Comparison of ENCODE assay signal across 9 cellular contexts in genomic region chr16:55873122-55873521, GRCh38. TPM values are rescaled to one million over a fixed set of nuclear protein-coding genes. Genes with fewer than 3 reads are reported as not detected.
"Had no signal": no experiment of that assay in that cellular context is flagged by ENCODE, and none has a peak within 500 bp of the region (broad histone marks: within the 10 kb centered on the region; RNA-seq: fewer than 3 reads in every experiment).

No MANE protein-coding gene starts in this region.

- FAIRE-seq: G401.6, GM12878, GM12891, GM12892, GM18507, GM19239 had no signal

- ATAC-seq: GM12878 had no signal

- DNase-seq: GDM1, GF-D8 had no signal

- H3K4me3 ChIP-seq: GM12878 had no signal

RNA-seq across cellular contexts. Expression of gene CES5A, which starts 2.1 kb away (rescaled TPM):
- total RNA-seq: G401, GM12878 had no signal

RNA-seq across cellular contexts. Expression of gene CES1, which starts 40.2 kb away (rescaled TPM):
- total RNA-seq: G401 had no signal
